ENCODE assay signal across 20 cellular contexts in the genomic region with DNA sequence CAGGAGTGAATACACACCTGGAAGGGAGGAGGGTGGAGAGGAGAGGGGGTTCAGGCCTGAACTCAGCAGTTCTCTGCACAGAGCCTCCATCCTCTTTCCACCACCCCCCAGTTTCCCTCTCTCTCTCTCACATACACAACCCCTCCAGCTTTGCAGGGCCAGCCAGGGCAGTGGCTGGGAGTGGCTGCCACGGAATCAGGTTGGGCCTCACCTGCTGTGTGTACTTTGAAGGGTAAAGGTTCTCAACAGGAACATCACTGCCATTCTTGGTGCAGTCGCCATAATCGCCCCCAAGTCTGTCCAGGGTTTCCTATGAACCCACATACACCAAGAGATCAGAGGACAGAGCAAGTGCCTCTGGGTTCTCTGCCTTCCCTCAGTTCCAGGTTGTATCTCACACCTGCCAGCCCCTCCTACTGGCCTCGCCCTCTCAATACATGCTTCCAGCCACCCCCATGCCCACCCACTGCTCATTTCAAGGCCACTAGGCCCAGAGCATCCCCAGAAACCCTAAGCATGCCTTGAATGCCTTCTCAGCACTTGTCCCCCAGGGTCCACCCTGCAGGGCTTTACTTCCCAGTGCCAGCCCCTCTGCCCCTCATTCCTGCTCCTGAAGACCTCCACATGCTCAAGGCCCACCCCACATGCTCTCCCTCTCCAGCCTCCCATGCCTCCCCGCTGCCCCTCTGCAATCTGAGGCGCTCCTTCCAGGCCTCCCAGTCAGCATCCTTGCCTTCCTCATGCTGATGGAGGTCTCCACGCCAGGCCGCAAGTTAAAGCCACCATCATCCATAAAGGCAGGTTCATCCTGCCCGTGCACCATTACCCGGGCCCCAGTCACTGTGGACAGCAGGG. TPM values are rescaled to one million over a fixed set of nuclear protein-coding genes. Genes with fewer than 3 reads are reported as not detected.
"Had no signal": no experiment of that assay in that cellular context is flagged by ENCODE, and none has a peak within 500 bp of the region (broad histone marks: within the 10 kb centered on the region; RNA-seq: fewer than 3 reads in every experiment).

No MANE protein-coding gene starts in this region.

- H3K36me3 Mint-ChIP-seq: memory B cell had no signal

- H3K9me3 ChIP-seq: left ventricle myocardium inferior, ovary, spleen, stomach, testis, upper lobe of right lung had no signal

- H3K4me1 Mint-ChIP-seq: memory B cell had no signal

- FAIRE-seq: bronchial epithelial cell, islet of Langerhans had no signal

- H3K27ac Mint-ChIP-seq: activated naive CD8-positive, alpha-beta T cell treated with anti-CD3 and anti-CD28 coated beads, Interleukin-2, amount 50 U/mL, for 24 hours; memory B cell; nephron; T-helper 17 cell had no signal

- H3K9me3 Mint-ChIP-seq: activated naive CD8-positive, alpha-beta T cell treated with anti-CD3 and anti-CD28 coated beads, Interleukin-2, amount 50 U/mL, for 24 hours; memory B cell; nephron had no signal

- H3K27me3 ChIP-seq: ovary, stomach, testis, upper lobe of right lung had no signal

- H3K36me3 ChIP-seq: left ventricle myocardium inferior, ovary, spleen, upper lobe of right lung had no signal

- H3K4me3 Mint-ChIP-seq: activated naive CD8-positive, alpha-beta T cell treated with anti-CD3 and anti-CD28 coated beads, Interleukin-2, amount 50 U/mL, for 24 hours; memory B cell; nephron; T-helper 17 cell had no signal

- ATAC-seq: activated naive CD8-positive, alpha-beta T cell treated with anti-CD3 and anti-CD28 coated beads, Interleukin-2, amount 50 U/mL, for 24 hours; sciatic nerve; T-helper 17 cell; upper lobe of right lung had no signal

- DNase-seq: activated CD4-positive, alpha-beta T cell treated with anti-CD3 and anti-CD28 coated beads for 48 hours; activated naive CD4-positive, alpha-beta T cell treated with Interleukin-2 at 50 U/mL for 16 hours; activated naive CD8-positive, alpha-beta T cell treated with anti-CD3 and anti-CD28 coated beads, Interleukin-2, amount 50 U/mL, for 24 hours; activated T-cell treated with anti-CD3 and anti-CD28 coated beads for 4 hours; aorta; dorsolateral prefrontal cortex; erythroblast; left ventricle myocardium inferior; ovary; spleen; stomach; T-helper 17 cell; testis; upper lobe of right lung had no signal

- H3K4me3 ChIP-seq: dorsolateral prefrontal cortex, left ventricle myocardium inferior, ovary, spleen, stomach, testis, upper lobe of right lung had no signal

- H3K27me3 Mint-ChIP-seq: activated naive CD8-positive, alpha-beta T cell treated with anti-CD3 and anti-CD28 coated beads, Interleukin-2, amount 50 U/mL, for 24 hours had no signal

- H3K27ac ChIP-seq: dorsolateral prefrontal cortex, left ventricle myocardium inferior, ovary, testis, upper lobe of right lung had no signal

RNA-seq across cellular contexts. Expression of a gene that starts 44.3 kb away (rescaled TPM):
- total RNA-seq: pulmonary artery endothelial cell, T-helper 17 cell had no signal
